1 cellular context compared by ENCODE assay signal in genomic region chr6:116277124-116277523, GRCh38.
A peak's percentile ranks its signal among the peaks of the same experiment; 100 is the strongest.
TF ChIP-seq lines count a peak whose summit lies in the region.

No MANE protein-coding gene starts in this region.

TF ChIP-seq in HepG2, 621 proteins besides CTCF, POLR2A, EP300 and RAD21:
- TF ChIP-seq PAXIP1 (CRISPR knock-in tag; conservative IDR thresholded peaks at IDR 0.05) (no peak), MIER2 (CRISPR knock-in tag; IDR thresholded peaks at IDR 0.05) (no peak), RFX5 (IDR thresholded peaks at IDR 0.05; ENCODE audit: low read depth, low read length) (no peak), BATF2 (CRISPR knock-in tag; IDR thresholded peaks at IDR 0.05) (no peak), ZNF652 (CRISPR knock-in tag; IDR thresholded peaks at IDR 0.05; ENCODE audit: borderline replicate concordance, low read depth) (peak; percentile 91), SAP130 (CRISPR knock-in tag; IDR thresholded peaks at IDR 0.05; ENCODE audit: low read depth) (0 out of 2 replicates have a peak, but pooled peaks have one; percentile 14), ZSCAN25 (CRISPR knock-in tag; IDR thresholded peaks at IDR 0.05) (no peak), ZNF230 (CRISPR knock-in tag; IDR thresholded peaks at IDR 0.05) (no peak), DPF2 (CRISPR knock-in tag; IDR thresholded peaks at IDR 0.05; ENCODE audit: borderline replicate concordance, low read depth) (no peak)
- TF ChIP-seq, protein P1, sequence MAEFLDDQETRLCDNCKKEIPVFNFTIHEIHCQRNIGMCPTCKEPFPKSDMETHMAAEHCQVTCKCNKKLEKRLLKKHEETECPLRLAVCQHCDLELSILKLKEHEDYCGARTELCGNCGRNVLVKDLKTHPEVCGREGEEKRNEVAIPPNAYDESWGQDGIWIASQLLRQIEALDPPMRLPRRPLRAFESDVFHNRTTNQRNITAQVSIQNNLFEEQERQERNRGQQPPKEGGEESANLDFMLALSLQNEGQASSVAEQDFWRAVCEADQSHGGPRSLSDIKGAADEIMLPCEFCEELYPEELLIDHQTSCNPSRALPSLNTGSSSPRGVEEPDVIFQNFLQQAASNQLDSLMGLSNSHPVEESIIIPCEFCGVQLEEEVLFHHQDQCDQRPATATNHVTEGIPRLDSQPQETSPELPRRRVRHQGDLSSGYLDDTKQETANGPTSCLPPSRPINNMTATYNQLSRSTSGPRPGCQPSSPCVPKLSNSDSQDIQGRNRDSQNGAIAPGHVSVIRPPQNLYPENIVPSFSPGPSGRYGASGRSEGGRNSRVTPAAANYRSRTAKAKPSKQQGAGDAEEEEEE (CRISPR knock-in tag; IDR thresholded peaks at IDR 0.05; ENCODE audit: borderline replicate concordance): no peak
TF ChIP-seq in HepG2: peak in this region for 2.
